ENCODE assay signal across 34 cellular contexts in the genomic region with DNA sequence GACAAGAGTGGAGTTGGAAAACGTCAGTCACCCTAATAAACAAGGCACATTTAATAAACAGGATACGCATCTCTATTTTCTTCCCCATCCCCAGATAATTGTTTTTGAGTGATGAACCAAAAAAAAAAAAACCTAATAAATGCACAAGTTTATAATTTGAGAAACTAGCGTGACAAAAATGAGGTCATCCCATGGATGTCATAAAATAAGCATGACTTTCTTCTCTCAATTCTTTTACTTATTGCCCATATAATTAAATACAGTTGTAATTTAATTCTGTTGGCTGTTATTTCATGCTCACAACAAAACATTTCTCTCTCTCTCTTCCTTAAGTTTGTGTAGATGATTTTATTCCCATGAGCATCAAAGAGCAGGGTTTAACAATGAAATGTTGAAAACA. TPM values are rescaled to one million over a fixed set of nuclear protein-coding genes. Genes with fewer than 3 reads are reported as not detected.
"Had no signal": no experiment of that assay in that cellular context is flagged by ENCODE, and none has a peak within 500 bp of the region (broad histone marks: within the 10 kb centered on the region; RNA-seq: fewer than 3 reads in every experiment).

No MANE protein-coding gene starts in this region.

- DNase-seq: activated CD4-positive, alpha-beta memory T cell treated with anti-CD3 and anti-CD28 coated beads, Interleukin-2, amount 10 ng/mL, durations not matched to agents 7 days and 5 days; activated CD4-positive, alpha-beta T cell treated with anti-CD3 and anti-CD28 coated beads for 1 hour; activated CD4-positive, alpha-beta T cell treated with anti-CD3 and anti-CD28 coated beads for 36 hours; activated CD4-positive, alpha-beta T cell treated with anti-CD3 and anti-CD28 coated beads for 48 hours; activated CD4-positive, alpha-beta T cell treated with anti-CD3 and anti-CD28 coated beads, Interleukin-2, amount 10 ng/mL, durations not matched to agents 7 days and 5 days; activated CD4-positive, alpha-beta T cell treated with anti-CD3 and anti-CD28 coated beads, Interleukin-2, amount 50 U/mL, for 48 hours; activated CD4-positive, CD25-positive, alpha-beta regulatory T cell; activated CD8-positive, alpha-beta memory T cell treated with anti-CD3 and anti-CD28 coated beads for 24 hours; activated CD8-positive, alpha-beta memory T cell treated with anti-CD3 and anti-CD28 coated beads, Interleukin-2, amount 10 ng/mL, durations not matched to agents 7 days and 5 days; activated CD8-positive, alpha-beta memory T cell treated with anti-CD3 and anti-CD28 coated beads, Interleukin-2, amount 50 U/mL, for 48 hours; activated CD8-positive, alpha-beta T cell treated with anti-CD3 and anti-CD28 coated beads, Interleukin-2, amount 10 ng/mL, durations not matched to agents 7 days and 5 days; activated effector memory CD4-positive, alpha-beta T cell treated with Interleukin-2 at 50 U/mL for 16 hours; activated gamma-delta T cell; activated naive CD4-positive, alpha-beta T cell treated with anti-CD3 and anti-CD28 coated beads, Interleukin-2, amount 10 ng/mL, durations not matched to agents 7 days and 5 days; activated naive CD4-positive, alpha-beta T cell treated with Interleukin-2 at 50 U/mL for 16 hours; activated naive CD8-positive, alpha-beta T cell treated with anti-CD3 and anti-CD28 coated beads, Interleukin-2, amount 10 ng/mL, durations not matched to agents 7 days and 5 days; activated naive CD8-positive, alpha-beta T cell treated with anti-CD3 and anti-CD28 coated beads, Interleukin-2, amount 50 U/mL, for 24 hours; activated T-cell treated with anti-CD3 and anti-CD28 coated beads, Interleukin-2, amount 50 U/mL, for 24 hours; activated T-cell treated with anti-CD3 and anti-CD28 coated beads, Interleukin-2, amount 50 U/mL, for 48 hours; amygdala; anterior cingulate cortex; caudate nucleus; cerebellar nuclear complex; T-helper 1 cell; T-helper 2 cell; T-helper 9 cell; WERI-Rb-1 had no signal

- FAIRE-seq: bronchial epithelial cell, TTC549 had no signal

- H3K4me3 ChIP-seq: ascending aorta, cardiac muscle cell had no signal

- H3K36me3 ChIP-seq: ascending aorta, cardiac muscle cell, WERI-Rb-1 had no signal

- H3K27ac ChIP-seq: ascending aorta, cardiac muscle cell, WERI-Rb-1 had no signal

- H3K4me1 ChIP-seq: ascending aorta had no signal

- ATAC-seq: activated CD4-positive, alpha-beta T cell treated with anti-CD3 and anti-CD28 coated beads for 36 hours; activated CD4-positive, CD25-positive, alpha-beta regulatory T cell treated with anti-CD3 and anti-CD28 coated beads, Interleukin-2, amount 50 U/mL, for 24 hours; activated CD8-positive, alpha-beta memory T cell treated with anti-CD3 and anti-CD28 coated beads, Interleukin-2, amount 10 ng/mL, durations not matched to agents 7 days and 5 days; activated CD8-positive, alpha-beta T cell treated with anti-CD3 and anti-CD28 coated beads, Interleukin-2, amount 10 ng/mL, durations not matched to agents 7 days and 5 days; activated naive CD8-positive, alpha-beta T cell treated with anti-CD3 and anti-CD28 coated beads, Interleukin-2, amount 50 U/mL, for 24 hours; WTC11 had no signal

- H3K27me3 ChIP-seq: ascending aorta, cardiac muscle cell had no signal

RNA-seq across cellular contexts. Expression of gene PRKG2, which starts 20.7 kb away (rescaled TPM):
- total RNA-seq: ascending aorta, chondrocyte had no signal
